ENCODE assay signal across 8 cellular contexts in genomic region chr1:9291914-9292360, GRCh38. TPM values are rescaled to one million over a fixed set of nuclear protein-coding genes. Genes with fewer than 3 reads are reported as not detected.
DNase-seq lines count a peak whose midpoint lies in the region; ATAC-seq and TF ChIP-seq lines count a peak whose summit lies in the region.

No MANE protein-coding gene starts in this region.

- TF ChIP-seq CTCF in brain (conservative IDR thresholded peaks at IDR 0.05) = no peak
- TF ChIP-seq CTCF in testis (IDR thresholded peaks at IDR 0.05) = no peak

- peaks cover 40% of the 10 kb centered on the region for H3K4me1 ChIP-seq in testis

- peaks cover 23% of the 10 kb centered on the region for H3K4me1 Mint-ChIP-seq in activated naive CD4-positive, alpha-beta T cell treated with anti-CD3 and anti-CD28 coated beads for 36 hours (ENCODE audit: low read depth)
- peaks cover 19% of the 10 kb centered on the region for H3K4me1 Mint-ChIP-seq in brain

- H3K27ac Mint-ChIP-seq in activated naive CD4-positive, alpha-beta T cell treated with anti-CD3 and anti-CD28 coated beads for 36 hours = no peak overlapping the region
- peak overlapping the region; percentile 27 to 89 (median 76) for H3K27ac Mint-ChIP-seq in brain

- H3K36me3 Mint-ChIP-seq in activated naive CD4-positive, alpha-beta T cell treated with anti-CD3 and anti-CD28 coated beads for 36 hours (ENCODE audit: low read depth) = no peaks in the 10 kb centered on the region
- H3K36me3 Mint-ChIP-seq in brain = peaks cover 5% of the 10 kb centered on the region

- H3K36me3 ChIP-seq in testis (ENCODE audit: low read depth, missing control alignments) = no peaks in the 10 kb centered on the region

- H3K9me3 Mint-ChIP-seq in activated naive CD4-positive, alpha-beta T cell treated with anti-CD3 and anti-CD28 coated beads for 36 hours = peaks cover 6% of the 10 kb centered on the region
- H3K9me3 Mint-ChIP-seq in brain = peaks cover 9 to 20% (median 17%) of the 10 kb centered on the region in 5 experiments

- peak overlapping the region; percentile 74 to 93 for H3K27ac ChIP-seq in testis

- no peak for DNase-seq in activated naive CD4-positive, alpha-beta T cell treated with anti-CD3 and anti-CD28 coated beads for 36 hours
- no peak for DNase-seq in activated naive CD4-positive, alpha-beta T cell (lab: John Stamatoyannopoulos, UW)
- DNase-seq in left colon (peak; percentile 84 to 91), testis (peak; percentile 75), NCI-H446 (lab: John Stamatoyannopoulos, UW) (no peak), ureter (ENCODE audit: low spot score) (no peak)

- no peaks in the 10 kb centered on the region for H3K9me3 ChIP-seq in testis

- ATAC-seq in left colon = peak; percentile 63
- no peak for ATAC-seq in GM18909 (IDR thresholded peaks at IDR 0.05; ENCODE audit: poor library complexity, unreplicated experiment)

- peak overlapping the region; percentile 31 for H3K4me3 Mint-ChIP-seq in activated naive CD4-positive, alpha-beta T cell treated with anti-CD3 and anti-CD28 coated beads for 36 hours
- H3K4me3 Mint-ChIP-seq in brain = peak overlapping the region; percentile 76 to 87 (median 79)

- CTCF ChIA-PET in activated naive CD4-positive, alpha-beta T cell treated with anti-CD3 and anti-CD28 coated beads for 36 hours (lab: Charles Lee) = interaction anchor here (1.3 to 6.1 kb wide), 3 partner anchors 127 to 199 kb away, joined by 3 to 118 read pairs (median 6); no protein-coding TSS in a partner anchor

- no peak for TF ChIP-seq POLR2A in testis (IDR thresholded peaks at IDR 0.05)

- WGBS in testis, 2 donors = 2 to 4% methylated on average over 10 to 13 of the region's 13 CpGs

- no peaks in the 10 kb centered on the region for H3K27me3 ChIP-seq in testis

- H3K27me3 Mint-ChIP-seq in activated naive CD4-positive, alpha-beta T cell treated with anti-CD3 and anti-CD28 coated beads for 36 hours (ENCODE audit: low read depth) = no peaks in the 10 kb centered on the region
- H3K27me3 Mint-ChIP-seq in brain = peaks cover 8% of the 10 kb centered on the region

- intact Hi-C loops in activated naive CD4-positive, alpha-beta T cell treated with anti-CD3 and anti-CD28 coated beads for 36 hours (cut with micrococcal nuclease) = loop anchor here (5.0 kb wide), 1 partner anchor 120 kb away; no protein-coding TSS in a partner anchor
- intact Hi-C loops in left colon (cut with DNase I, micrococcal nuclease) (no loop called here), testis (cut with DNase I; ENCODE audit: low total_unique reads) (loop anchor here (10.0 kb wide), 1 partner anchor 153 kb away; no protein-coding TSS in a partner anchor)

- H3K4me3 ChIP-seq in testis = peak overlapping the region; percentile 74 to 86

RNA-seq across cellular contexts. Expression of gene SPSB1, which starts 0.8 kb away (rescaled TPM):
- 1 to 10 TPM; 4.8 to 5.0 TPM for total RNA-seq in activated naive CD4-positive, alpha-beta T cell treated with anti-CD3 and anti-CD28 coated beads for 36 hours
- 10.1 TPM for polyA plus RNA-seq in brain (ENCODE audit: insufficient read depth, low read depth, low replicate concordance)
- total RNA-seq in left colon = 10 to 100 TPM; 30.3 to 56.4 TPM
- 10 to 100 TPM; 30.0 to 37.9 TPM for total RNA-seq in testis
- 19.8 TPM for polyA plus RNA-seq in testis (ENCODE audit: insufficient read depth, low read depth, low replicate concordance)
- 15.1 TPM for total RNA-seq in ureter

RNA-seq across cellular contexts. Expression of gene H6PD, which starts 57.4 kb away (rescaled TPM):
- total RNA-seq in activated naive CD4-positive, alpha-beta T cell treated with anti-CD3 and anti-CD28 coated beads for 36 hours = 1 to 10 TPM; 7.8 to 8.3 TPM
- 6.4 TPM for polyA plus RNA-seq in brain (ENCODE audit: insufficient read depth, low read depth, low replicate concordance)
- total RNA-seq in left colon = 10 to 100 TPM; 33.4 to 34.9 TPM
- total RNA-seq in testis = 10 to 100 TPM; 55.0 to 67.8 TPM
- 23.8 TPM for polyA plus RNA-seq in testis (ENCODE audit: insufficient read depth, low read depth, low replicate concordance)
- total RNA-seq in ureter = 70.7 TPM

Comparison
In these comparisons a context has a peak if more than half of its experiments do, and no peak if none do; other contexts are left out.
1. DNase-seq: peak in left colon (2 of 2) and testis (single experiment); none in activated naive CD4-positive, alpha-beta T cell treated with anti-CD3 and anti-CD28 coated beads for 36 hours (single experiment), activated naive CD4-positive, alpha-beta T cell (0 of 4), NCI-H446 (0 of 2) and ureter (single experiment).
2. intact Hi-C loops: an anchor here in activated naive CD4-positive, alpha-beta T cell treated with anti-CD3 and anti-CD28 coated beads for 36 hours (5.0 kb wide) and testis (10.0 kb wide); none called in left colon.